Comparison of ENCODE assay signal across 10 cellular contexts in the genomic region with DNA sequence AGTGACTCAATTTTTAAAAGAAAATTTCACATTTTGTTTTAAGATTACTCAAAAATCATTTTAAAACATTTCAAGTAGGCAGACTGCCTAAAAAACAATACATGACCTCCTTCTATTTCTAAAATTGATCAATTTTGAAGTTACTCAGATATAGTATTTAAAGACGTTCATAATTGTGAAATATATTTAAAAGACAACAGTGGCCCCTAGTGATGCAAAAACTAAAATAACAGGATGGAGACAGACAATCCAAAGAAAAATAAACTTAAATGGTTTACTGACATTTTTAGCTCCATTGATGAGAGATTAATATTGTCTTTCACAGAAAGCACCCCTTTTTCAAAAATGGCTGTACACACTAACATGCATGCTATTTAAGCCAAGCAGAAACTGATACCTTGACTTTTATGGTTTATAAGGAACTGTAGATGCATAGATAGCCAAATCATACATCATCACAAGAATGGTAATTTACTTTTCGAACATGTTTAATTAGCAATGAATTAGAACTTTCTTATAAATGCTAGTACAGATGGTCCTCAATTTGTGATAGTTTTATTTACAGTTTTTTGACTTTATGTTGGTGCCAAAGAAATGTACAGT.
DNase-seq lines count a peak whose midpoint lies in the region; ATAC-seq and TF ChIP-seq lines count a peak whose summit lies in the region.
"Had no signal": no experiment of that assay in that cellular context is flagged by ENCODE, and none has a peak within 500 bp of the region (broad histone marks: within the 10 kb centered on the region; RNA-seq: fewer than 3 reads in every experiment).

No MANE protein-coding gene starts in this region.

- DNase-seq in AG09319 (ENCODE audit: extremely low read depth, low read depth) (no peak), Kasumi-1 (lab: John Stamatoyannopoulos, UW) (peak; percentile 36 to 55), breast epithelium (ENCODE audit: low spot score in 2 of 2) (no peak), natural killer cell (no peak), left colon (no peak), erythroblast (lab: John Stamatoyannopoulos, UW) (no peak)
- no peak for DNase-seq in activated naive CD4-positive, alpha-beta T cell treated with anti-CD3 and anti-CD28 coated beads, Interleukin-2, amount 10 ng/mL, durations not matched to agents 7 days and 5 days
- DNase-seq: amygdala, NCI-H146 had no signal

- TF ChIP-seq CTCF in AG09319 (IDR thresholded peaks at IDR 0.05; ENCODE audit: low read depth, low read length), result peak; percentile 39
- TF ChIP-seq CTCF in breast epithelium (IDR thresholded peaks at IDR 0.05), result peak in 2 of 3 donors; percentile 37 to 38
- peak; percentile 19 for TF ChIP-seq CTCF in liver (IDR thresholded peaks at IDR 0.05; ENCODE audit: low read depth, low read length, missing input control)
- no peak for TF ChIP-seq CTCF in natural killer cell (IDR thresholded peaks at IDR 0.05)

- H3K4me1 ChIP-seq in breast epithelium, result no peaks in the 10 kb centered on the region
- H3K4me1 ChIP-seq in liver (ENCODE audit: control insufficient read depth in 4 of 4, insufficient read depth in 4 of 4, low read length in 3 of 4), result no peaks in the 10 kb centered on the region

- H3K9me3 Mint-ChIP-seq in natural killer cell, result no peaks in the 10 kb centered on the region
- H3K9me3 Mint-ChIP-seq in activated naive CD4-positive, alpha-beta T cell treated with anti-CD3 and anti-CD28 coated beads, Interleukin-2, amount 10 ng/mL, durations not matched to agents 7 days and 5 days, result no peaks in the 10 kb centered on the region

- H3K36me3 ChIP-seq in breast epithelium (no peaks in the 10 kb centered on the region), liver (ENCODE audit: control insufficient read depth in 4 of 4, insufficient read depth in 3 of 4, low read depth in 1 of 4, low read length in 3 of 4) (no peaks in the 10 kb centered on the region)

- no peak for TF ChIP-seq POLR2A in breast epithelium (IDR thresholded peaks at IDR 0.05)
- TF ChIP-seq POLR2A in erythroblast (IDR thresholded peaks at IDR 0.05; ENCODE audit: low read length), result no peak

- WGBS in liver, result 34% methylated on average over 2 of the region's 2 CpGs

- H3K4me1 Mint-ChIP-seq in natural killer cell, result no peaks in the 10 kb centered on the region
- H3K4me1 Mint-ChIP-seq in activated naive CD4-positive, alpha-beta T cell treated with anti-CD3 and anti-CD28 coated beads, Interleukin-2, amount 10 ng/mL, durations not matched to agents 7 days and 5 days, result no peaks in the 10 kb centered on the region

- H3K27me3 Mint-ChIP-seq in natural killer cell (ENCODE audit: low read depth in 2 of 2), result no peaks in the 10 kb centered on the region
- no peaks in the 10 kb centered on the region for H3K27me3 Mint-ChIP-seq in activated naive CD4-positive, alpha-beta T cell treated with anti-CD3 and anti-CD28 coated beads, Interleukin-2, amount 10 ng/mL, durations not matched to agents 7 days and 5 days

- TF ChIP-seq RAD21 in liver (IDR thresholded peaks at IDR 0.05), result peak; percentile 59 to 70

- H3K27me3 ChIP-seq in breast epithelium (no peaks in the 10 kb centered on the region), liver (ENCODE audit: control insufficient read depth in 4 of 4, insufficient read depth in 4 of 4, low read length in 3 of 4) (peaks cover 0 to 6% (median 0%) of the 10 kb centered on the region in 4 donors)

- no peak for ATAC-seq in natural killer cell
- ATAC-seq in left colon, result no peak

- intact Hi-C loops in breast epithelium (cut with DNase I; ENCODE audit: low total_unique reads) (no loop called here), natural killer cell (cut with micrococcal nuclease) (no loop called here), left colon (cut with DNase I, micrococcal nuclease) (loop anchor here in 1 of 2 donors (5.0 kb wide), 1 partner anchor 913 kb away; no protein-coding TSS in a partner anchor)

- no peak overlapping the region for H3K4me3 Mint-ChIP-seq in natural killer cell
- no peak overlapping the region for H3K4me3 Mint-ChIP-seq in activated naive CD4-positive, alpha-beta T cell treated with anti-CD3 and anti-CD28 coated beads, Interleukin-2, amount 10 ng/mL, durations not matched to agents 7 days and 5 days

- CTCF ChIA-PET in activated naive CD4-positive, alpha-beta T cell treated with anti-CD3 and anti-CD28 coated beads, Interleukin-2, amount 10 ng/mL, durations not matched to agents 7 days and 5 days (lab: Charles Lee), result no interaction called here

- no peak overlapping the region for H3K4me3 ChIP-seq in breast epithelium
- H3K4me3 ChIP-seq in liver (ENCODE audit: low read depth in 1 of 3, low read length in 3 of 3), result no peak overlapping the region

- no peak overlapping the region for H3K9ac ChIP-seq in liver (ENCODE audit: low read depth in 1 of 2, low read length in 2 of 2)

- no peaks in the 10 kb centered on the region for H3K36me3 Mint-ChIP-seq in natural killer cell
- H3K36me3 Mint-ChIP-seq in activated naive CD4-positive, alpha-beta T cell treated with anti-CD3 and anti-CD28 coated beads, Interleukin-2, amount 10 ng/mL, durations not matched to agents 7 days and 5 days, result no peaks in the 10 kb centered on the region

- H3K27ac ChIP-seq in breast epithelium (no peak overlapping the region), liver (ENCODE audit: low read depth in 1 of 2, low read length in 2 of 2) (no peak overlapping the region)

- H3K27ac Mint-ChIP-seq in natural killer cell, result no peak overlapping the region
- H3K27ac Mint-ChIP-seq in activated naive CD4-positive, alpha-beta T cell treated with anti-CD3 and anti-CD28 coated beads, Interleukin-2, amount 10 ng/mL, durations not matched to agents 7 days and 5 days, result no peak overlapping the region

- H3K9me3 ChIP-seq in breast epithelium, result no peaks in the 10 kb centered on the region
- H3K9me3 ChIP-seq in liver (ENCODE audit: control insufficient read depth in 4 of 4, low read length in 3 of 4), result no peaks in the 10 kb centered on the region

TF ChIP-seq in liver, 16 proteins besides CTCF, POLR2A, EP300 and RAD21:
- TF ChIP-seq, protein P1, sequence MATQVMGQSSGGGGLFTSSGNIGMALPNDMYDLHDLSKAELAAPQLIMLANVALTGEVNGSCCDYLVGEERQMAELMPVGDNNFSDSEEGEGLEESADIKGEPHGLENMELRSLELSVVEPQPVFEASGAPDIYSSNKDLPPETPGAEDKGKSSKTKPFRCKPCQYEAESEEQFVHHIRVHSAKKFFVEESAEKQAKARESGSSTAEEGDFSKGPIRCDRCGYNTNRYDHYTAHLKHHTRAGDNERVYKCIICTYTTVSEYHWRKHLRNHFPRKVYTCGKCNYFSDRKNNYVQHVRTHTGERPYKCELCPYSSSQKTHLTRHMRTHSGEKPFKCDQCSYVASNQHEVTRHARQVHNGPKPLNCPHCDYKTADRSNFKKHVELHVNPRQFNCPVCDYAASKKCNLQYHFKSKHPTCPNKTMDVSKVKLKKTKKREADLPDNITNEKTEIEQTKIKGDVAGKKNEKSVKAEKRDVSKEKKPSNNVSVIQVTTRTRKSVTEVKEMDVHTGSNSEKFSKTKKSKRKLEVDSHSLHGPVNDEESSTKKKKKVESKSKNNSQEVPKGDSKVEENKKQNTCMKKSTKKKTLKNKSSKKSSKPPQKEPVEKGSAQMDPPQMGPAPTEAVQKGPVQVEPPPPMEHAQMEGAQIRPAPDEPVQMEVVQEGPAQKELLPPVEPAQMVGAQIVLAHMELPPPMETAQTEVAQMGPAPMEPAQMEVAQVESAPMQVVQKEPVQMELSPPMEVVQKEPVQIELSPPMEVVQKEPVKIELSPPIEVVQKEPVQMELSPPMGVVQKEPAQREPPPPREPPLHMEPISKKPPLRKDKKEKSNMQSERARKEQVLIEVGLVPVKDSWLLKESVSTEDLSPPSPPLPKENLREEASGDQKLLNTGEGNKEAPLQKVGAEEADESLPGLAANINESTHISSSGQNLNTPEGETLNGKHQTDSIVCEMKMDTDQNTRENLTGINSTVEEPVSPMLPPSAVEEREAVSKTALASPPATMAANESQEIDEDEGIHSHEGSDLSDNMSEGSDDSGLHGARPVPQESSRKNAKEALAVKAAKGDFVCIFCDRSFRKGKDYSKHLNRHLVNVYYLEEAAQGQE (IDR thresholded peaks at IDR 0.05), result no peak
- TF ChIP-seq MAX (IDR thresholded peaks at IDR 0.05) (no peak), EGR1 (IDR thresholded peaks at IDR 0.05; ENCODE audit: low read depth in 2 of 2) (no peak), SP1 (IDR thresholded peaks at IDR 0.05) (no peak), GABPA (IDR thresholded peaks at IDR 0.05 in 1 of 2, conservative IDR thresholded peaks at IDR 0.05 in 1 of 2) (no peak), HNF4G (IDR thresholded peaks at IDR 0.05) (no peak), ZBTB33 (IDR thresholded peaks at IDR 0.05) (no peak), FOXA2 (IDR thresholded peaks at IDR 0.05) (no peak)

Comparison
In these comparisons a context has a peak if more than half of its experiments do, and no peak if none do; other contexts are left out.
1. DNase-seq: peak in Kasumi-1 (2 of 2); none in AG09319 (single experiment), breast epithelium (0 of 2), natural killer cell (single experiment), activated naive CD4-positive, alpha-beta T cell treated with anti-CD3 and anti-CD28 coated beads, Interleukin-2, amount 10 ng/mL, durations not matched to agents 7 days and 5 days (single experiment), left colon (0 of 2) and erythroblast (0 of 2).